20 cellular contexts compared by ENCODE assay signal in the genomic region with DNA sequence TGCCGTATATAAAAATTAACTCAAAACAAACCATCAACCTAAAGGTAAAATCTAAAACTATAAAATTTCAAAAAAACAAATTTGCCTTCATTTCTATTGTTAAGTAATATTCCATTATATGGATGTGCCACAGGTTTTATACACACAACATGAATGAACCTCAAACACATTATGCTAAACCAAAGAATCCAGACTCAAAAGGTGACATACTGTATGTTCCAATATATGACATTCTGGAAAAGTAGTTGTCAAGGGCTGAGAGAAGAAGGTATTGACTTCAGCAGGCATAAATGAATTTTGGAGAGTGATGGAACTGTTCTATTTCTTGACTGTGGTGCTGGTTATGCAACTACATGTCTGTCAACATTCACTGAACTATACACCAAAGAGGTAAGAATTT. TPM values are rescaled to one million over a fixed set of nuclear protein-coding genes. Genes with fewer than 3 reads are reported as not detected.
DNase-seq lines count a peak whose midpoint lies in the region; ATAC-seq, FAIRE-seq and TF ChIP-seq lines count a peak whose summit lies in the region.
"Had no signal": no experiment of that assay in that cellular context is flagged by ENCODE, and none has a peak within 500 bp of the region (broad histone marks: within the 10 kb centered on the region; RNA-seq: fewer than 3 reads in every experiment).

No MANE protein-coding gene starts in this region.

- no peak overlapping the region for H3K9ac ChIP-seq in SK-N-SH
- H3K9ac ChIP-seq: GM23248 had no signal

- FAIRE-seq in A204.1 (lab: Jason Lieb, UNC): peak; percentile 11
- FAIRE-seq: GM12891, GM19239, H1 had no signal

- H3K4me1 ChIP-seq in SK-N-SH (ENCODE audit: control insufficient read depth in 1 of 2, insufficient read depth in 2 of 2, low read depth in 1 of 2, low read length in 1 of 2): no peaks in the 10 kb centered on the region

- no peaks in the 10 kb centered on the region for H3K27me3 Mint-ChIP-seq in central memory CD8-positive, alpha-beta T cell
- H3K27me3 Mint-ChIP-seq: CD4-positive, alpha-beta memory T cell had no signal

- peak overlapping the region; percentile 42 for H3K27ac Mint-ChIP-seq in central memory CD8-positive, alpha-beta T cell (ENCODE audit: low read depth)

- H3K27me3 ChIP-seq in SK-N-SH (ENCODE audit: insufficient read depth): no peaks in the 10 kb centered on the region

- H3K79me2 ChIP-seq in SK-N-SH (ENCODE audit: insufficient read depth): no peaks in the 10 kb centered on the region

- no peak overlapping the region for H3K4me2 ChIP-seq in SK-N-SH

- H3K4me3 ChIP-seq in SK-N-SH (ENCODE audit: low read depth in 2 of 2, low read length in 1 of 2): no peak overlapping the region
- H3K4me3 ChIP-seq: GM23248 had no signal

- no peak overlapping the region for H2AFZ ChIP-seq in SK-N-SH (ENCODE audit: low read depth)
- H2AFZ ChIP-seq: GM23248 had no signal

- 100% methylated on average over 1 of the region's 1 CpG for WGBS in SK-N-SH (ENCODE audit: low lambda C conversion rate)

- H3K9me2 ChIP-seq in SK-N-SH: no peaks in the 10 kb centered on the region

- CTCF ChIA-PET in SK-N-SH (lab: Yijun Ruan, JAX): no interaction called here

- TF ChIP-seq EP300 in SK-N-SH (IDR thresholded peaks at IDR 0.05; ENCODE audit: borderline replicate concordance in 1 of 2, low read depth in 1 of 2, low read length in 1 of 2): no peak

- H3K27ac ChIP-seq in SK-N-SH (ENCODE audit: low read depth in 2 of 2, low read length in 1 of 2): no peak overlapping the region
- H3K27ac ChIP-seq: GM23248 had no signal

- H3K36me3 Mint-ChIP-seq in central memory CD8-positive, alpha-beta T cell (ENCODE audit: insufficient read depth): peaks cover 34% of the 10 kb centered on the region

- peaks cover 5% of the 10 kb centered on the region for H3K9me3 Mint-ChIP-seq in central memory CD8-positive, alpha-beta T cell

- ATAC-seq in SK-N-SH treated with all-trans-retinoic acid at 6 μM for 48 hours (no peak), GM19035 (IDR thresholded peaks at IDR 0.05; ENCODE audit: unreplicated experiment) (no peak)
- no peak for ATAC-seq in central memory CD8-positive, alpha-beta T cell (replicated peaks; ENCODE audit: extremely low read depth, poor library complexity, severe bottlenecking)

- DNase-seq in SK-N-SH: no peak
- no peak for DNase-seq in central memory CD8-positive, alpha-beta T cell (ENCODE audit: low spot score in 2 of 2)
- DNase-seq in mucosa of gallbladder (ENCODE audit: low spot score): no peak
- DNase-seq: 8988T; C1 segment of cervical spinal cord; Calu3; CD4-positive, alpha-beta memory T cell; COR-L47; DMS53; DMS79 treated with DMSO at 0.1 percent for 48 hours; GF-D8; GM23248; H7; HCEC 1CT had no signal

- H3F3A ChIP-seq in SK-N-SH (replicated peaks; ENCODE audit: insufficient read depth): peaks cover 5% of the 10 kb centered on the region

- no peak for TF ChIP-seq RAD21 in SK-N-SH (IDR thresholded peaks at IDR 0.05; ENCODE audit: low read length)

- H3K36me3 ChIP-seq in SK-N-SH (replicated peaks in 1 of 2; ENCODE audit: control insufficient read depth in 1 of 2, insufficient read depth in 2 of 2, low read length in 1 of 2): peaks cover 5 to 21% of the 10 kb centered on the region in 2 experiments

- POLR2A ChIA-PET in SK-N-SH (lab: Yijun Ruan, JAX): no interaction called here

- no peak overlapping the region for H3K4me3 Mint-ChIP-seq in central memory CD8-positive, alpha-beta T cell

- peaks cover 8% of the 10 kb centered on the region; the same call in 1 of the 2 replicates for H3K9me3 ChIP-seq in SK-N-SH

- no peak for TF ChIP-seq CTCF in SK-N-SH (IDR thresholded peaks at IDR 0.05)

- peaks cover 64% of the 10 kb centered on the region for H3K4me1 Mint-ChIP-seq in central memory CD8-positive, alpha-beta T cell

- no peaks in the 10 kb centered on the region for H4K20me1 ChIP-seq in SK-N-SH (ENCODE audit: insufficient read depth)

TF ChIP-seq in SK-N-SH treated with all-trans-retinoic acid at 6 μM for 48 hours, 23 proteins besides CTCF, POLR2A, EP300 and RAD21:
- TF ChIP-seq, protein P1, sequence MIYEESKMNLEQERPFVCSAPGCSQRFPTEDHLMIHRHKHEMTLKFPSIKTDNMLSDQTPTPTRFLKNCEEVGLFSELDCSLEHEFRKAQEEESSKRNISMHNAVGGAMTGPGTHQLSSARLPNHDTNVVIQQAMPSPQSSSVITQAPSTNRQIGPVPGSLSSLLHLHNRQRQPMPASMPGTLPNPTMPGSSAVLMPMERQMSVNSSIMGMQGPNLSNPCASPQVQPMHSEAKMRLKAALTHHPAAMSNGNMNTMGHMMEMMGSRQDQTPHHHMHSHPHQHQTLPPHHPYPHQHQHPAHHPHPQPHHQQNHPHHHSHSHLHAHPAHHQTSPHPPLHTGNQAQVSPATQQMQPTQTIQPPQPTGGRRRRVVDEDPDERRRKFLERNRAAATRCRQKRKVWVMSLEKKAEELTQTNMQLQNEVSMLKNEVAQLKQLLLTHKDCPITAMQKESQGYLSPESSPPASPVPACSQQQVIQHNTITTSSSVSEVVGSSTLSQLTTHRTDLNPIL (CRISPR knock-in tag; IDR thresholded peaks at IDR 0.05; ENCODE audit: low read depth): no peak
- TF ChIP-seq ZNF8 (CRISPR knock-in tag; IDR thresholded peaks at IDR 0.05): peak; percentile 55

TF ChIP-seq in SK-N-SH, 30 proteins besides CTCF, POLR2A, EP300 and RAD21:
- TF ChIP-seq RCOR1 (IDR thresholded peaks at IDR 0.05; ENCODE audit: low read length): no peak

RNA-seq across cellular contexts. Expression of gene CNOT6L, which starts 56.6 kb away (rescaled TPM):
- polyA plus RNA-seq in SK-N-SH (2012; rRNA removed): 2.3 and 2.8 TPM in 2 replicates
- 4.1 and 4.6 TPM in 2 replicates for polyA plus RNA-seq in SK-N-SH (2012; cell fraction: cytosol; rRNA removed)
- polyA plus RNA-seq in SK-N-SH (2012; cell fraction: nucleus; rRNA removed): 4.3 and 5.5 TPM in 2 replicates
- total RNA-seq in mucosa of gallbladder: 43.2 TPM
